In the genomic region with DNA sequence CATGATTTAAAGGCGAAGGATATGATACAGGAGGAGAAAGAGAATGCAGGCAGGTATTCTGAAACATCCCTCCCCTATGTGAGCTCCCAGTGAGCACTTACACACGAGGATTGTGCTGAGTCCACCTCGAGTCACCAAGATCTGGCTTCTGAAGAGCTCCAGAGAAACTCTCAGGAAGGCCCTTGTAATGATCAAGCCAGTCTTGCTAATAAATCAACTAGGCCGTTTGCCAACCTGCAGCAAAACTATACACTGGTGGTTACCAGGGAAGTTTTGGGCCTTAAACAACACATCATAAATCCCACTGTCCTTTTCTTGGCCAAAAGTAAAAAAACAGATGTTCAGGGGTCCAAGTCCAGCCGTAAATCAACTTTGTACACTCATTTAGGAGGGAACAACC, we compare ENCODE assay signal across 15 cellular contexts.
DNase-seq lines count a peak whose midpoint lies in the region; ATAC-seq and TF ChIP-seq lines count a peak whose summit lies in the region.
"Had no signal": no experiment of that assay in that cellular context is flagged by ENCODE, and none has a peak within 500 bp of the region (broad histone marks: within the 10 kb centered on the region; RNA-seq: fewer than 3 reads in every experiment).

No MANE protein-coding gene starts in this region.

- no peaks in the 10 kb centered on the region for H4K20me1 ChIP-seq in GM23338 (replicated peaks; ENCODE audit: insufficient read depth)

- H3K4me3 ChIP-seq in GM23338 = no peak overlapping the region
- no peak overlapping the region for H3K4me3 ChIP-seq in effector memory CD4-positive, alpha-beta T cell (ENCODE audit: insufficient read depth, low read depth, low read length, poor library complexity, severe bottlenecking)

- no peak for TF ChIP-seq CTCF in GM23338 (conservative IDR thresholded peaks at IDR 0.05; ENCODE audit: low read depth in 2 of 2)

- TF ChIP-seq POLR2A in erythroblast (IDR thresholded peaks at IDR 0.05; ENCODE audit: low read length) = no peak

- DNase-seq in AG08396 (ENCODE audit: low spot score) (peak; percentile 4), GM23338 (ENCODE audit: low spot score) (no peak), left kidney (ENCODE audit: low read depth, low spot score) (peak; percentile 90), erythroblast (lab: John Stamatoyannopoulos, UW) (no peak), NCI-H1092 treated with DMSO at 0.1 percent for 48 hours (lab: John Stamatoyannopoulos, UW) (no peak), NCI-H226 (no peak)
- DNase-seq in effector memory CD4-positive, alpha-beta T cell = no peak
- DNase-seq: activated CD4-positive, CD25-positive, alpha-beta regulatory T cell treated with anti-CD3 and anti-CD28 coated beads, Interleukin-2, amount 50 U/mL, for 72 hours; KG1; kidney; NCI-H524 treated with DMSO at 0.1 percent for 48 hours; stimulated activated CD4-positive, alpha-beta T cell treated with anti-CD3 and anti-CD28 coated beads, Interleukin-4, amount 100 ng/mL, for 1 hour had no signal

- H3K4me1 Mint-ChIP-seq in GM23338 = no peaks in the 10 kb centered on the region
- H3K4me1 Mint-ChIP-seq in activated T-helper 17 cell treated with anti-CD3 and anti-CD28 coated beads, Interleukin-2, amount 50 U/mL, for 72 hours = peaks cover 33% of the 10 kb centered on the region

- H3K27ac Mint-ChIP-seq in GM23338 = peak overlapping the region; percentile 31; the same call in 1 of the 2 replicates
- H3K27ac Mint-ChIP-seq in activated T-helper 17 cell treated with anti-CD3 and anti-CD28 coated beads, Interleukin-2, amount 50 U/mL, for 72 hours = peak overlapping the region; percentile 58

- peaks cover 4% of the 10 kb centered on the region; the same call in 1 of the 2 replicates for H3K36me3 ChIP-seq in GM23338 (ENCODE audit: insufficient read depth)
- H3K36me3 ChIP-seq in effector memory CD4-positive, alpha-beta T cell (ENCODE audit: control insufficient read depth, insufficient read depth, low read length) = peaks cover 11% of the 10 kb centered on the region

- H3K79me2 ChIP-seq in GM23338 (replicated peaks; ENCODE audit: insufficient read depth) = no peaks in the 10 kb centered on the region

- H3K9me3 ChIP-seq in effector memory CD4-positive, alpha-beta T cell (ENCODE audit: control insufficient read depth, low read length) = no peaks in the 10 kb centered on the region

- H3K27me3 Mint-ChIP-seq in GM23338 (ENCODE audit: insufficient read depth, low read depth, poor library complexity) = no peaks in the 10 kb centered on the region
- no peaks in the 10 kb centered on the region for H3K27me3 Mint-ChIP-seq in activated T-helper 17 cell treated with anti-CD3 and anti-CD28 coated beads, Interleukin-2, amount 50 U/mL, for 72 hours

- no peak for ATAC-seq in GM23338
- ATAC-seq in activated T-helper 17 cell treated with anti-CD3 and anti-CD28 coated beads, Interleukin-2, amount 50 U/mL, for 72 hours (replicated peaks) = no peak
- ATAC-seq: Panc1 had no signal

- H3K4me2 ChIP-seq in GM23338 = no peak overlapping the region

- 0 out of 3 replicates have a peak, but pooled peaks cover 2% of the 10 kb centered on the region for H3K9me3 Mint-ChIP-seq in GM23338
- H3K9me3 Mint-ChIP-seq in activated T-helper 17 cell treated with anti-CD3 and anti-CD28 coated beads, Interleukin-2, amount 50 U/mL, for 72 hours = no peaks in the 10 kb centered on the region

- no peak overlapping the region for H3K27ac ChIP-seq in GM23338 (ENCODE audit: low read depth)
- H3K27ac ChIP-seq in effector memory CD4-positive, alpha-beta T cell (ENCODE audit: insufficient read depth, low read length, poor library complexity, severe bottlenecking) = no peak overlapping the region
- H3K27ac ChIP-seq: C4-2B had no signal

- H3K4me3 Mint-ChIP-seq in GM23338 = no peak overlapping the region
- no peak overlapping the region for H3K4me3 Mint-ChIP-seq in activated T-helper 17 cell treated with anti-CD3 and anti-CD28 coated beads, Interleukin-2, amount 50 U/mL, for 72 hours

- no peaks in the 10 kb centered on the region for H3K9me2 ChIP-seq in GM23338 (ENCODE audit: insufficient read depth)

- no peaks in the 10 kb centered on the region for H3F3A ChIP-seq in GM23338 (replicated peaks; ENCODE audit: low read depth)

- H3K27me3 ChIP-seq in GM23338 (ENCODE audit: insufficient read depth) = no peaks in the 10 kb centered on the region
- H3K27me3 ChIP-seq in effector memory CD4-positive, alpha-beta T cell (replicated peaks; ENCODE audit: control insufficient read depth, insufficient read depth, low read length, poor library complexity, severe bottlenecking) = no peaks in the 10 kb centered on the region

- H3K36me3 Mint-ChIP-seq in GM23338 (ENCODE audit: low read depth) = peaks cover 29% of the 10 kb centered on the region
- peaks cover 36% of the 10 kb centered on the region for H3K36me3 Mint-ChIP-seq in activated T-helper 17 cell treated with anti-CD3 and anti-CD28 coated beads, Interleukin-2, amount 50 U/mL, for 72 hours (ENCODE audit: low read depth)

- no peaks in the 10 kb centered on the region for H3K4me1 ChIP-seq in GM23338 (ENCODE audit: insufficient read depth)
- H3K4me1 ChIP-seq in effector memory CD4-positive, alpha-beta T cell (ENCODE audit: control insufficient read depth, insufficient read depth, low read length, poor library complexity, severe bottlenecking) = no peaks in the 10 kb centered on the region

- no peak overlapping the region for H2AFZ ChIP-seq in GM23338

TF ChIP-seq in GM23338, 12 proteins besides CTCF, POLR2A, EP300 and RAD21:
- TF ChIP-seq ZNF331 (CRISPR knock-in tag; IDR thresholded peaks at IDR 0.05; ENCODE audit: low read depth) (no peak), EZH2 (IDR thresholded peaks at IDR 0.05; ENCODE audit: low read depth, unreplicated experiment) (no peak), JUNB (IDR thresholded peaks at IDR 0.05; ENCODE audit: unreplicated experiment) (no peak)

Comparison
In these comparisons a context has a peak if more than half of its experiments do, and no peak if none do; other contexts are left out.
1. DNase-seq: peak in AG08396 (single experiment) and left kidney (single experiment); none in GM23338 (single experiment), erythroblast (0 of 2), NCI-H1092 treated with DMSO at 0.1 percent for 48 hours (single experiment), NCI-H226 (single experiment) and effector memory CD4-positive, alpha-beta T cell (0 of 3).